Comparison of ENCODE assay signal across 8 cellular contexts in genomic region chr4:55545681-55546632, GRCh38. TPM values are rescaled to one million over a fixed set of nuclear protein-coding genes. Genes with fewer than 3 reads are reported as not detected.
A peak's percentile ranks its signal among the peaks of the same experiment; 100 is the strongest.
DNase-seq lines count a peak whose midpoint lies in the region; ATAC-seq and TF ChIP-seq lines count a peak whose summit lies in the region.

No MANE protein-coding gene starts in this region.

- H3K4me1 ChIP-seq in GM23338 (ENCODE audit: insufficient read depth) = peaks cover 37% of the 10 kb centered on the region
- peaks cover 31% of the 10 kb centered on the region for H3K4me1 ChIP-seq in foreskin keratinocyte
- peaks cover 18% of the 10 kb centered on the region for H3K4me1 ChIP-seq in neuron (ENCODE audit: insufficient read depth, low read length)
- peaks cover 0 to 26% (median 18%) of the 10 kb centered on the region in 5 donors for H3K4me1 ChIP-seq in subcutaneous abdominal adipose tissue (ENCODE audit: control insufficient read depth in 5 of 5, insufficient read depth in 5 of 5, low read length in 5 of 5)

- H3K27ac Mint-ChIP-seq in GM23338 = peak overlapping the region; percentile 91

- peaks cover 54% of the 10 kb centered on the region for H3K4me1 Mint-ChIP-seq in GM23338

- H2AFZ ChIP-seq in GM23338 (peak overlapping the region; percentile 64; the same call in 1 of the 2 replicates), neuron (ENCODE audit: low read depth, low read length) (peak overlapping the region; percentile 78)

- H3K4me3 Mint-ChIP-seq in GM23338 = peak overlapping the region; percentile 95

- H3K4me2 ChIP-seq in GM23338 = peak overlapping the region; percentile 81

- peaks cover 19% of the 10 kb centered on the region for H3F3A ChIP-seq in GM23338 (replicated peaks; ENCODE audit: low read depth)

- peaks cover 45% of the 10 kb centered on the region for H3K79me2 ChIP-seq in GM23338 (replicated peaks; ENCODE audit: insufficient read depth)

- no peaks in the 10 kb centered on the region for H3K36me3 Mint-ChIP-seq in GM23338 (ENCODE audit: low read depth)

- H3K9me3 ChIP-seq in neuron (ENCODE audit: low read length) (no peaks in the 10 kb centered on the region), subcutaneous abdominal adipose tissue (ENCODE audit: control insufficient read depth in 5 of 5, low read length in 5 of 5) (no peaks in the 10 kb centered on the region)

- TF ChIP-seq CTCF in GM23338 (conservative IDR thresholded peaks at IDR 0.05; ENCODE audit: low read depth in 2 of 2) = no peak
- TF ChIP-seq CTCF in foreskin keratinocyte (conservative IDR thresholded peaks at IDR 0.05) = no peak

- no peaks in the 10 kb centered on the region for H3K9me2 ChIP-seq in GM23338 (ENCODE audit: insufficient read depth)

- H4K20me1 ChIP-seq in GM23338 (replicated peaks; ENCODE audit: insufficient read depth) = peaks cover 12% of the 10 kb centered on the region

- ATAC-seq in GM23338 = peak; percentile 49
- ATAC-seq in foreskin keratinocyte = peak; percentile 24

- peak; percentile 74 for DNase-seq in EH (ENCODE audit: low read depth)
- DNase-seq in GM23338 (ENCODE audit: low spot score) = peak; percentile 78
- DNase-seq in LoVo (ENCODE audit: low spot score) = peak; percentile 58
- DNase-seq in SHP77 (lab: John Stamatoyannopoulos, UW) = peak; percentile 71 to 80
- DNase-seq in activated gamma-delta T cell treated with anti-CD3 and anti-CD28 coated beads, Interleukin-2, amount 50 U/mL, for 16 hours (ENCODE audit: low read depth) = peak; percentile 24
- peak; percentile 39 to 64 for DNase-seq in foreskin keratinocyte

- H3K36me3 ChIP-seq in GM23338 (ENCODE audit: insufficient read depth) = no peaks in the 10 kb centered on the region
- no peaks in the 10 kb centered on the region for H3K36me3 ChIP-seq in neuron (ENCODE audit: insufficient read depth, low read length)
- no peaks in the 10 kb centered on the region for H3K36me3 ChIP-seq in subcutaneous abdominal adipose tissue (ENCODE audit: control insufficient read depth in 5 of 5, insufficient read depth in 5 of 5, low read length in 5 of 5)

- H3K9ac ChIP-seq in subcutaneous abdominal adipose tissue (ENCODE audit: low read length in 5 of 5) = peak overlapping the region; percentile 38 to 90 (median 82)

- H3K27ac ChIP-seq in GM23338 (ENCODE audit: low read depth) (peak overlapping the region; percentile 92), foreskin keratinocyte (peak overlapping the region; percentile 63), subcutaneous abdominal adipose tissue (ENCODE audit: low read depth, low read length) (peak overlapping the region; percentile 85)

- H3K27me3 ChIP-seq in GM23338 (ENCODE audit: insufficient read depth) (no peaks in the 10 kb centered on the region), foreskin keratinocyte (no peaks in the 10 kb centered on the region), neuron (ENCODE audit: insufficient read depth, low read length) (no peaks in the 10 kb centered on the region), subcutaneous abdominal adipose tissue (ENCODE audit: control insufficient read depth in 5 of 5, insufficient read depth in 4 of 5, low read length in 5 of 5) (no peaks in the 10 kb centered on the region)

- peaks cover 8% of the 10 kb centered on the region for H3K27me3 Mint-ChIP-seq in GM23338 (ENCODE audit: insufficient read depth, low read depth, poor library complexity)

- H3K9me3 Mint-ChIP-seq in GM23338 = no peaks in the 10 kb centered on the region; the same call in 2 of the 3 replicates

- H3K4me3 ChIP-seq in GM23338 = peak overlapping the region; percentile 84
- peak overlapping the region; percentile 73 for H3K4me3 ChIP-seq in neuron (ENCODE audit: low read length)
- peak overlapping the region; percentile 64 to 83 (median 78) for H3K4me3 ChIP-seq in subcutaneous abdominal adipose tissue (ENCODE audit: low read depth in 1 of 5, low read length in 5 of 5)

TF ChIP-seq in GM23338, 12 proteins besides CTCF, POLR2A, EP300 and RAD21:
- TF ChIP-seq, protein P1, sequence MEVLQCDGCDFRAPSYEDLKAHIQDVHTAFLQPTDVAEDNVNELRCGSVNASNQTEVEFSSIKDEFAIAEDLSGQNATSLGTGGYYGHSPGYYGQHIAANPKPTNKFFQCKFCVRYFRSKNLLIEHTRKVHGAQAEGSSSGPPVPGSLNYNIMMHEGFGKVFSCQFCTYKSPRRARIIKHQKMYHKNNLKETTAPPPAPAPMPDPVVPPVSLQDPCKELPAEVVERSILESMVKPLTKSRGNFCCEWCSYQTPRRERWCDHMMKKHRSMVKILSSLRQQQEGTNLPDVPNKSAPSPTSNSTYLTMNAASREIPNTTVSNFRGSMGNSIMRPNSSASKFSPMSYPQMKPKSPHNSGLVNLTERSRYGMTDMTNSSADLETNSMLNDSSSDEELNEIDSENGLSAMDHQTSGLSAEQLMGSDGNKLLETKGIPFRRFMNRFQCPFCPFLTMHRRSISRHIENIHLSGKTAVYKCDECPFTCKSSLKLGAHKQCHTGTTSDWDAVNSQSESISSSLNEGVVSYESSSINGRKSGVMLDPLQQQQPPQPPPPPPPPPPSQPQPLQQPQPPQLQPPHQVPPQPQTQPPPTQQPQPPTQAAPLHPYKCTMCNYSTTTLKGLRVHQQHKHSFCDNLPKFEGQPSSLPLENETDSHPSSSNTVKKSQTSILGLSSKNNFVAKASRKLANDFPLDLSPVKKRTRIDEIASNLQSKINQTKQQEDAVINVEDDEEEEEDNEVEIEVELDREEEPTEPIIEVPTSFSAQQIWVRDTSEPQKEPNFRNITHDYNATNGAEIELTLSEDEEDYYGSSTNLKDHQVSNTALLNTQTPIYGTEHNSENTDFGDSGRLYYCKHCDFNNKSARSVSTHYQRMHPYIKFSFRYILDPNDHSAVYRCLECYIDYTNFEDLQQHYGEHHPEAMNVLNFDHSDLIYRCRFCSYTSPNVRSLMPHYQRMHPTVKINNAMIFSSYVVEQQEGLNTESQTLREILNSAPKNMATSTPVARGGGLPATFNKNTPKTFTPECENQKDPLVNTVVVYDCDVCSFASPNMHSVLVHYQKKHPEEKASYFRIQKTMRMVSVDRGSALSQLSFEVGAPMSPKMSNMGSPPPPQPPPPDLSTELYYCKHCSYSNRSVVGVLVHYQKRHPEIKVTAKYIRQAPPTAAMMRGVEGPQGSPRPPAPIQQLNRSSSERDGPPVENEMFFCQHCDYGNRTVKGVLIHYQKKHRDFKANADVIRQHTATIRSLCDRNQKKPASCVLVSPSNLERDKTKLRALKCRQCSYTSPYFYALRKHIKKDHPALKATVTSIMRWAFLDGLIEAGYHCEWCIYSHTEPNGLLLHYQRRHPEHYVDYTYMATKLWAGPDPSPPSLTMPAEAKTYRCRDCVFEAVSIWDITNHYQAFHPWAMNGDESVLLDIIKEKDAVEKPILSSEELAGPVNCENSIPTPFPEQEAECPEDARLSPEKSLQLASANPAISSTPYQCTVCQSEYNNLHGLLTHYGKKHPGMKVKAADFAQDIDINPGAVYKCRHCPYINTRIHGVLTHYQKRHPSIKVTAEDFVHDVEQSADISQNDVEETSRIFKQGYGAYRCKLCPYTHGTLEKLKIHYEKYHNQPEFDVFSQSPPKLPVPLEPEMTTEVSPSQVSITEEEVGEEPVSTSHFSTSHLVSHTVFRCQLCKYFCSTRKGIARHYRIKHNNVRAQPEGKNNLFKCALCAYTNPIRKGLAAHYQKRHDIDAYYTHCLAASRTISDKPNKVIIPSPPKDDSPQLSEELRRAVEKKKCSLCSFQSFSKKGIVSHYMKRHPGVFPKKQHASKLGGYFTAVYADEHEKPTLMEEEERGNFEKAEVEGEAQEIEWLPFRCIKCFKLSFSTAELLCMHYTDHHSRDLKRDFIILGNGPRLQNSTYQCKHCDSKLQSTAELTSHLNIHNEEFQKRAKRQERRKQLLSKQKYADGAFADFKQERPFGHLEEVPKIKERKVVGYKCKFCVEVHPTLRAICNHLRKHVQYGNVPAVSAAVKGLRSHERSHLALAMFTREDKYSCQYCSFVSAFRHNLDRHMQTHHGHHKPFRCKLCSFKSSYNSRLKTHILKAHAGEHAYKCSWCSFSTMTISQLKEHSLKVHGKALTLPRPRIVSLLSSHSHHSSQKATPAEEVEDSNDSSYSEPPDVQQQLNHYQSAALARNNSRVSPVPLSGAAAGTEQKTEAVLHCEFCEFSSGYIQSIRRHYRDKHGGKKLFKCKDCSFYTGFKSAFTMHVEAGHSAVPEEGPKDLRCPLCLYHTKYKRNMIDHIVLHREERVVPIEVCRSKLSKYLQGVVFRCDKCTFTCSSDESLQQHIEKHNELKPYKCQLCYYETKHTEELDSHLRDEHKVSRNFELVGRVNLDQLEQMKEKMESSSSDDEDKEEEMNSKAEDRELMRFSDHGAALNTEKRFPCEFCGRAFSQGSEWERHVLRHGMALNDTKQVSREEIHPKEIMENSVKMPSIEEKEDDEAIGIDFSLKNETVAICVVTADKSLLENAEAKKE (CRISPR knock-in tag; IDR thresholded peaks at IDR 0.05) = no peak
- no peak for TF ChIP-seq ZNF331 (CRISPR knock-in tag; IDR thresholded peaks at IDR 0.05; ENCODE audit: low read depth)
- TF ChIP-seq EZH2phosphoT487 (IDR thresholded peaks at IDR 0.05; ENCODE audit: unreplicated experiment) = no peak
- no peak for TF ChIP-seq CREB1 (CRISPR knock-in tag; IDR thresholded peaks at IDR 0.05; ENCODE audit: low read depth)
- TF ChIP-seq JUNB (IDR thresholded peaks at IDR 0.05; ENCODE audit: unreplicated experiment) = no peak
- TF ChIP-seq STAT1 (IDR thresholded peaks at IDR 0.05; ENCODE audit: unreplicated experiment) = no peak
- no peak for TF ChIP-seq NANOG (IDR thresholded peaks at IDR 0.05; ENCODE audit: borderline replicate concordance)
- no peak for TF ChIP-seq ZNF114 (CRISPR knock-in tag; IDR thresholded peaks at IDR 0.05)
- TF ChIP-seq POLR2AphosphoS5 (IDR thresholded peaks at IDR 0.05; ENCODE audit: low read depth) = peak; percentile 30; the same call in 1 of the 2 replicates

RNA-seq across cellular contexts. Expression of gene CLOCK, which starts 0.8 kb away (rescaled TPM):
- total RNA-seq in GM23338 (2014; rRNA removed; shearing (Covaris generic)) = 22.0 and 28.8 TPM in 2 replicates
- polyA plus RNA-seq in GM23338 (2016; fragmentation: Nextera tagmentation; extraction: Ambion mirVana) (16.0 and 17.1 TPM in 2 replicates), foreskin keratinocyte (4.6 and 5.4 TPM in 2 replicates)
- total RNA-seq in foreskin keratinocyte = 30.2 and 30.9 TPM in 2 replicates

RNA-seq across cellular contexts. Expression of gene PDCL2, which starts 46.1 kb away (rescaled TPM):
- total RNA-seq in GM23338 (2014; rRNA removed; shearing (Covaris generic)) = 0.35 TPM in 1 of 2 replicates, not detected in the other
- polyA plus RNA-seq in GM23338 (2016; fragmentation: Nextera tagmentation; extraction: Ambion mirVana) (1.9 and 2.1 TPM in 2 replicates), foreskin keratinocyte (not detected in 2 replicates)
- not detected in 2 replicates for total RNA-seq in foreskin keratinocyte

Comparison
In these comparisons a context has a peak if more than half of its experiments do, and no peak if none do; other contexts are left out.
1. Peak in every context shown above with its lines: DNase-seq, ATAC-seq, H3K4me3 ChIP-seq and H3K27ac ChIP-seq.
2. DNase-seq: peak in every context shown above with its lines; median percentile 78 in GM23338; 76 in SHP77; 74 in EH; 58 in LoVo; 52 in foreskin keratinocyte; 24 in activated gamma-delta T cell treated with anti-CD3 and anti-CD28 coated beads, Interleukin-2, amount 50 U/mL, for 16 hours.